1 cellular context compared by ENCODE assay signal in the genomic region with DNA sequence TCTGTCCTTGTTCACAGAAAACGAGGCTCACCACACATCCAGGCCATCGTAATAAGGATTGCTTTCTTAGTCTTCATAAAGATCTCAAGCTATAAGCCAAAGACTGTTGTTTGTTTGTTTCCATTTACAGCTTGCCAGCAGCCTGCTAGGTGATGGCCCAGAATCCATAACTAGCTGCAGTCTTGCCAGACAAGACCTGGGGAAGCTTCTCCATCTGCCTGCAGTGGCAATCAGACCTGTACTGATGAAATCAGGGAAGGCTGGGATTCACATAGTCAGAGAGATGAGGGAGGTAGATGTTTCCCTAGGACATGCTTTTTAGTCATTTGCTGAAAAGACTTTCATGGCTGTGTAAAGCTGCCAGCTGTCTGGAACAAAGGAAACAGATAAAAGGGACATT.
TF ChIP-seq lines count a peak whose summit lies in the region.

No MANE protein-coding gene starts in this region.

TF ChIP-seq in H1, 55 proteins besides CTCF, POLR2A, EP300 and RAD21:
- TF ChIP-seq RNF2 (IDR thresholded peaks at IDR 0.05; ENCODE audit: borderline replicate concordance, low read depth, low read length, missing control alignments, poor library complexity, severe bottlenecking) (no peak), RBBP5 (IDR thresholded peaks at IDR 0.05; ENCODE audit: borderline replicate concordance, low read depth, low read length) (no peak), PHF8 (conservative IDR thresholded peaks at IDR 0.05; ENCODE audit: low read depth, low read length) (no peak), KDM4A (IDR thresholded peaks at IDR 0.05; ENCODE audit: low read depth, low read length, severe bottlenecking) (no peak), SP1 (IDR thresholded peaks at IDR 0.05; ENCODE audit: low read depth, low read length) (no peak), GABPA (IDR thresholded peaks at IDR 0.05; ENCODE audit: borderline replicate concordance, insufficient read depth, low read length) (no peak), HDAC2 (IDR thresholded peaks at IDR 0.05; ENCODE audit: borderline replicate concordance in 1 of 2, low read depth in 2 of 2, low read length in 2 of 2) (no peak), CHD2 (IDR thresholded peaks at IDR 0.05; ENCODE audit: low read length) (no peak), TEAD4 (IDR thresholded peaks at IDR 0.05; ENCODE audit: low read depth, low read length) (no peak), EZH2 (IDR thresholded peaks at IDR 0.05; ENCODE audit: low read depth, low read length, severe bottlenecking) (no peak), CEBPB (IDR thresholded peaks at IDR 0.05; ENCODE audit: low read depth, low read length) (no peak), TAF7 (optimal IDR thresholded peaks at IDR 0.05; ENCODE audit: borderline replicate concordance, low read depth, low read length) (no peak), KDM5A (IDR thresholded peaks at IDR 0.05; ENCODE audit: low read length) (no peak), SP4 (IDR thresholded peaks at IDR 0.05; ENCODE audit: low read length) (no peak)
- TF ChIP-seq, protein P1, sequence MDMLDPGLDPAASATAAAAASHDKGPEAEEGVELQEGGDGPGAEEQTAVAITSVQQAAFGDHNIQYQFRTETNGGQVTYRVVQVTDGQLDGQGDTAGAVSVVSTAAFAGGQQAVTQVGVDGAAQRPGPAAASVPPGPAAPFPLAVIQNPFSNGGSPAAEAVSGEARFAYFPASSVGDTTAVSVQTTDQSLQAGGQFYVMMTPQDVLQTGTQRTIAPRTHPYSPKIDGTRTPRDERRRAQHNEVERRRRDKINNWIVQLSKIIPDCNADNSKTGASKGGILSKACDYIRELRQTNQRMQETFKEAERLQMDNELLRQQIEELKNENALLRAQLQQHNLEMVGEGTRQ (IDR thresholded peaks at IDR 0.05; ENCODE audit: low read length), result no peak
- TF ChIP-seq, protein P2, sequence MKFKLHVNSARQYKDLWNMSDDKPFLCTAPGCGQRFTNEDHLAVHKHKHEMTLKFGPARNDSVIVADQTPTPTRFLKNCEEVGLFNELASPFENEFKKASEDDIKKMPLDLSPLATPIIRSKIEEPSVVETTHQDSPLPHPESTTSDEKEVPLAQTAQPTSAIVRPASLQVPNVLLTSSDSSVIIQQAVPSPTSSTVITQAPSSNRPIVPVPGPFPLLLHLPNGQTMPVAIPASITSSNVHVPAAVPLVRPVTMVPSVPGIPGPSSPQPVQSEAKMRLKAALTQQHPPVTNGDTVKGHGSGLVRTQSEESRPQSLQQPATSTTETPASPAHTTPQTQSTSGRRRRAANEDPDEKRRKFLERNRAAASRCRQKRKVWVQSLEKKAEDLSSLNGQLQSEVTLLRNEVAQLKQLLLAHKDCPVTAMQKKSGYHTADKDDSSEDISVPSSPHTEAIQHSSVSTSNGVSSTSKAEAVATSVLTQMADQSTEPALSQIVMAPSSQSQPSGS (IDR thresholded peaks at IDR 0.05; ENCODE audit: low read length), result no peak
- TF ChIP-seq, protein P3, sequence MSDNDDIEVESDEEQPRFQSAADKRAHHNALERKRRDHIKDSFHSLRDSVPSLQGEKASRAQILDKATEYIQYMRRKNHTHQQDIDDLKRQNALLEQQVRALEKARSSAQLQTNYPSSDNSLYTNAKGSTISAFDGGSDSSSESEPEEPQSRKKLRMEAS (IDR thresholded peaks at IDR 0.05), result no peak
